In genomic region chr9:74577956-74578355, GRCh38 we compare ENCODE assay signal across 12 cellular contexts.
A peak's percentile ranks its signal among the peaks of the same experiment; 100 is the strongest.
DNase-seq lines count a peak whose midpoint lies in the region; ATAC-seq, FAIRE-seq and TF ChIP-seq lines count a peak whose summit lies in the region.
"Had no signal": no experiment of that assay in that cellular context is flagged by ENCODE, and none has a peak within 500 bp of the region (broad histone marks: within the 10 kb centered on the region; RNA-seq: fewer than 3 reads in every experiment).

No MANE protein-coding gene starts in this region.

- H4K20me1 ChIP-seq in OCI-LY7 (ENCODE audit: insufficient read depth, low read length): no peaks in the 10 kb centered on the region

- H3K4me3 ChIP-seq in AG04449 (ENCODE audit: low read depth, low read length) (no peak overlapping the region), OCI-LY7 (ENCODE audit: low read depth, low read length, poor library complexity, severe bottlenecking) (no peak overlapping the region), fibroblast of the aortic adventitia (ENCODE audit: low read depth, low read length) (no peak overlapping the region), small intestine (ENCODE audit: low read depth in 1 of 2, low read length in 2 of 2) (no peak overlapping the region), MG63 (no peak overlapping the region)

- ATAC-seq in GM18511 (IDR thresholded peaks at IDR 0.05; ENCODE audit: unreplicated experiment): peak; percentile 68
- ATAC-seq: stimulated activated memory B cell treated with anti-CD40 and anti-IgM and Interleukin-4, amounts not matched to agents 10 μg/mL and 1 μg/mL and 100 μg/mL, for 72 hours had no signal

- H3K79me2 ChIP-seq in OCI-LY7 (ENCODE audit: insufficient read depth, low read depth, low read length): no peaks in the 10 kb centered on the region

- H3K27me3 ChIP-seq in small intestine (ENCODE audit: control insufficient read depth in 2 of 2, insufficient read depth in 2 of 2, low read length in 2 of 2): peaks cover 0 to 3% of the 10 kb centered on the region in 2 donors
- no peaks in the 10 kb centered on the region for H3K27me3 ChIP-seq in MG63

- no peaks in the 10 kb centered on the region for H3K9me3 ChIP-seq in OCI-LY7 (ENCODE audit: low read length)
- H3K9me3 ChIP-seq in small intestine (ENCODE audit: control insufficient read depth, low read depth): no peaks in the 10 kb centered on the region
- no peaks in the 10 kb centered on the region for H3K9me3 ChIP-seq in MG63

- 5 to 36% (median 11%) methylated on average over 1 of the region's 1 CpG for WGBS in small intestine, 3 donors

- H3K36me3 ChIP-seq in OCI-LY7 (ENCODE audit: insufficient read depth, low read length) (no peaks in the 10 kb centered on the region), small intestine (ENCODE audit: control insufficient read depth in 2 of 2, insufficient read depth in 2 of 2, low read length in 2 of 2) (no peaks in the 10 kb centered on the region), MG63 (no peaks in the 10 kb centered on the region)

- no peak overlapping the region for H3K27ac ChIP-seq in OCI-LY7 (ENCODE audit: low read depth, low read length, poor library complexity, severe bottlenecking)
- no peak overlapping the region for H3K27ac ChIP-seq in small intestine (ENCODE audit: low read depth in 1 of 2, low read length in 1 of 2)

- TF ChIP-seq CTCF in AG04449 (IDR thresholded peaks at IDR 0.05; ENCODE audit: insufficient read depth, low read length, missing control alignments) (peak; percentile 32), OCI-LY7 (conservative IDR thresholded peaks at IDR 0.05; ENCODE audit: low read length) (peak; percentile 73), fibroblast of the aortic adventitia (IDR thresholded peaks at IDR 0.05; ENCODE audit: insufficient read depth, low read length) (peak; percentile 59)

- H3K4me1 ChIP-seq in OCI-LY7 (ENCODE audit: insufficient read depth, low read length, poor library complexity, severe bottlenecking) (no peaks in the 10 kb centered on the region), small intestine (ENCODE audit: control insufficient read depth in 2 of 2, insufficient read depth in 1 of 2, low read depth in 1 of 2, low read length in 1 of 2) (no peaks in the 10 kb centered on the region)

- DNase-seq in AG04449 (ENCODE audit: low read depth, low spot score) (no peak), OCI-LY7 (ENCODE audit: low spot score) (peak; percentile 15), fibroblast of the aortic adventitia (ENCODE audit: low read depth) (peak; percentile 10), Ammon's horn (ENCODE audit: low spot score) (no peak), small intestine (no peak), MG63 (no peak)
- no peak for DNase-seq in stimulated activated CD4-positive, alpha-beta T cell treated with anti-CD3 and anti-CD28 coated beads, Interleukin-15, amount 100 ng/mL, for 24 hours
- DNase-seq: activated CD4-positive, alpha-beta T cell treated with anti-CD3 and anti-CD28 coated beads, Interleukin-2, amount 50 U/mL, for 1 hour; aorta; NCI-H774 had no signal

- H3K4me2 ChIP-seq in OCI-LY7 (ENCODE audit: low read length): no peak overlapping the region

- POLR2A ChIA-PET in AG04449 (lab: Yijun Ruan, JAX): no interaction called here
- POLR2A ChIA-PET in OCI-LY7 (lab: Charles Lee): no interaction called here

- H3K9me2 ChIP-seq in OCI-LY7 (ENCODE audit: insufficient read depth, low read length): no peaks in the 10 kb centered on the region

- CTCF ChIA-PET in AG04449 (lab: Yijun Ruan, JAX): interaction anchor here (1.2 kb wide), 1 partner anchor 165 kb away, joined by 4 read pairs; no protein-coding TSS in a partner anchor
- CTCF ChIA-PET in OCI-LY7 (lab: Charles Lee; ENCODE audit: unreplicated experiment): no interaction called here

- H2AFZ ChIP-seq in OCI-LY7 (ENCODE audit: low read length): no peak overlapping the region

- FAIRE-seq in small intestine (lab: Jason Lieb, UNC): no peak

- intact Hi-C loops in OCI-LY7 (cut with micrococcal nuclease; ENCODE audit: unreplicated experiment): no loop called here

- BruUV-seq in OCI-LY7 (replicated peaks; lab: Mats Ljungman, UMichigan): no TSS peak

Comparison
In these comparisons a context has a peak if more than half of its experiments do, and no peak if none do; other contexts are left out.
1. DNase-seq: peak in OCI-LY7 (single experiment) and fibroblast of the aortic adventitia (single experiment); none in AG04449 (single experiment), Ammon's horn (single experiment), small intestine (single experiment), stimulated activated CD4-positive, alpha-beta T cell treated with anti-CD3 and anti-CD28 coated beads, Interleukin-15, amount 100 ng/mL, for 24 hours (single experiment) and MG63 (single experiment).
2. Peak in every context shown above with its lines, with median percentiles within 50 percentile points of each other: CTCF ChIP-seq.